9 cellular contexts compared by ENCODE assay signal in the genomic region with DNA sequence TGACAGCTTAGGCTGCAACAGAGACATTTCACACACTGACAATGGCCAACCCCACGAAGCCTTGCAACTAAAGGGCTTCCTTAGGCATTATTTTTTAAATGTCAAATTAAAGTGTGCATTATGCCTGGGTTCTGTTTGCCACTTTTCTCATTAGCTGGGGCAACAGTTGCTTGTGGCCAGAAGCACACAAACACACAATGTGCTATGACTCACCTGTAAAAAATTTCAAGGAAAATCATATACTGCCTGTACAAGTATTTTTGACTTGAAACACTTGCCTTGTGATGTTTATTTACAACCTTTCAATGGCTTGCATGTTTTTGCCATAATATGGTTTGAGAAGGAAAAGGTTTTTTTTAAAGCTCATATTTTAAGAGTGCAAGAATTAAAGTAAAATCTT. TPM values are rescaled to one million over a fixed set of nuclear protein-coding genes. Genes with fewer than 3 reads are reported as not detected.
A peak's percentile ranks its signal among the peaks of the same experiment; 100 is the strongest.
DNase-seq lines count a peak whose midpoint lies in the region; ATAC-seq, FAIRE-seq and TF ChIP-seq lines count a peak whose summit lies in the region.
"Had no signal": no experiment of that assay in that cellular context is flagged by ENCODE, and none has a peak within 500 bp of the region (broad histone marks: within the 10 kb centered on the region; RNA-seq: fewer than 3 reads in every experiment).

No MANE protein-coding gene starts in this region.

- intact Hi-C loops in left ventricle myocardium inferior (cut with micrococcal nuclease), result no loop called here
- intact Hi-C loops in cardiac septum (cut with DNase I), result loop anchor here (5.0 kb wide), 1 partner anchor 51 kb away; no protein-coding TSS in a partner anchor
- intact Hi-C loops in body of pancreas (cut with DNase I), result loop anchor here (10.0 kb wide), 1 partner anchor 54 kb away; no protein-coding TSS in a partner anchor
- intact Hi-C loops in upper lobe of right lung (cut with DNase I), result no loop called here

- H3K27ac ChIP-seq in left ventricle myocardium inferior (replicated peaks) (peak overlapping the region; percentile 95), body of pancreas (peak overlapping the region; percentile 85 to 95 (median 88)), upper lobe of right lung (peak overlapping the region; percentile 80)
- H3K27ac ChIP-seq: C4-2B had no signal

- H3K4me3 ChIP-seq in left ventricle myocardium inferior (peak overlapping the region; percentile 93), body of pancreas (no peak overlapping the region), upper lobe of right lung (peak overlapping the region; percentile 65)

- no peak for FAIRE-seq in GM12891 (lab: Jason Lieb, UNC)

- WGBS in body of pancreas, 2 donors, result 6 to 22% methylated on average over 1 of the region's 1 CpG

- ATAC-seq in body of pancreas, result peak; percentile 18
- ATAC-seq in upper lobe of right lung, result no peak
- ATAC-seq in HG03439 (IDR thresholded peaks at IDR 0.05; ENCODE audit: unreplicated experiment), result no peak

- DNase-seq in left ventricle myocardium inferior (no peak), cardiac septum (ENCODE audit: low spot score) (no peak), body of pancreas (peak in 1 of 4 donors; percentile 30), kidney tubule cell (ENCODE audit: low spot score) (peak; percentile 73), upper lobe of right lung (no peak), GM12891 (ENCODE audit: insufficient read length, low spot score) (no peak)
- no peak for DNase-seq in stimulated activated CD8-positive, alpha-beta memory T cell treated with anti-CD3 and anti-CD28 coated beads, Interleukin-4, amount 100 ng/mL, for 48 hours

- no peaks in the 10 kb centered on the region for H3K27me3 ChIP-seq in left ventricle myocardium inferior (ENCODE audit: low read depth)
- no peaks in the 10 kb centered on the region for H3K27me3 ChIP-seq in body of pancreas
- H3K27me3 ChIP-seq in upper lobe of right lung, result peaks cover 24% of the 10 kb centered on the region

- no peak for TF ChIP-seq CTCF in left ventricle myocardium inferior (IDR thresholded peaks at IDR 0.05; ENCODE audit: borderline replicate concordance)
- no peak for TF ChIP-seq CTCF in body of pancreas (IDR thresholded peaks at IDR 0.05)
- TF ChIP-seq CTCF in upper lobe of right lung (IDR thresholded peaks at IDR 0.05), result no peak

- TF ChIP-seq POLR2A in body of pancreas (IDR thresholded peaks at IDR 0.05), result no peak
- no peak for TF ChIP-seq POLR2A in GM12891 (IDR thresholded peaks at IDR 0.05; ENCODE audit: low read depth, low read length)

- H3K9me3 ChIP-seq in left ventricle myocardium inferior (replicated peaks) (no peaks in the 10 kb centered on the region), body of pancreas (no peaks in the 10 kb centered on the region), upper lobe of right lung (no peaks in the 10 kb centered on the region)

- peaks cover 81% of the 10 kb centered on the region for H3K4me1 ChIP-seq in left ventricle myocardium inferior
- peaks cover 59% of the 10 kb centered on the region for H3K4me1 ChIP-seq in body of pancreas
- H3K4me1 ChIP-seq in upper lobe of right lung, result peaks cover 10% of the 10 kb centered on the region

- H3K36me3 ChIP-seq in left ventricle myocardium inferior (peaks cover 23% of the 10 kb centered on the region), body of pancreas (replicated peaks in 1 of 2; ENCODE audit: insufficient read depth in 1 of 2, low read depth in 2 of 2) (no peaks in the 10 kb centered on the region), upper lobe of right lung (no peaks in the 10 kb centered on the region)

TF ChIP-seq in GM12891, 5 proteins besides CTCF, POLR2A, EP300 and RAD21:
- no peak for TF ChIP-seq POU2F2 (IDR thresholded peaks at IDR 0.05; ENCODE audit: low read depth, low read length)

RNA-seq across cellular contexts. Expression of a gene that starts 1.9 kb away (rescaled TPM):
- total RNA-seq in left ventricle myocardium inferior (76.8 TPM), cardiac septum (77.8 TPM), body of pancreas (10 to 100 TPM; 47.7 to 62.0 TPM), upper lobe of right lung (136 TPM)
- not detected for polyA plus RNA-seq in GM12891 (2012; ENCODE audit: low read depth, missing spikeins)

Comparison
In these comparisons a context has a peak if more than half of its experiments do, and no peak if none do; other contexts are left out.
1. intact Hi-C loops: an anchor here in cardiac septum (5.0 kb wide) and body of pancreas (10.0 kb wide); none called in left ventricle myocardium inferior and upper lobe of right lung.
2. H3K4me3 ChIP-seq: peak in left ventricle myocardium inferior (single experiment) and upper lobe of right lung (single experiment); none in body of pancreas (0 of 2).
3. Peak in every context shown above with its lines, with median percentiles within 50 percentile points of each other: H3K27ac ChIP-seq.